In the genomic region with DNA sequence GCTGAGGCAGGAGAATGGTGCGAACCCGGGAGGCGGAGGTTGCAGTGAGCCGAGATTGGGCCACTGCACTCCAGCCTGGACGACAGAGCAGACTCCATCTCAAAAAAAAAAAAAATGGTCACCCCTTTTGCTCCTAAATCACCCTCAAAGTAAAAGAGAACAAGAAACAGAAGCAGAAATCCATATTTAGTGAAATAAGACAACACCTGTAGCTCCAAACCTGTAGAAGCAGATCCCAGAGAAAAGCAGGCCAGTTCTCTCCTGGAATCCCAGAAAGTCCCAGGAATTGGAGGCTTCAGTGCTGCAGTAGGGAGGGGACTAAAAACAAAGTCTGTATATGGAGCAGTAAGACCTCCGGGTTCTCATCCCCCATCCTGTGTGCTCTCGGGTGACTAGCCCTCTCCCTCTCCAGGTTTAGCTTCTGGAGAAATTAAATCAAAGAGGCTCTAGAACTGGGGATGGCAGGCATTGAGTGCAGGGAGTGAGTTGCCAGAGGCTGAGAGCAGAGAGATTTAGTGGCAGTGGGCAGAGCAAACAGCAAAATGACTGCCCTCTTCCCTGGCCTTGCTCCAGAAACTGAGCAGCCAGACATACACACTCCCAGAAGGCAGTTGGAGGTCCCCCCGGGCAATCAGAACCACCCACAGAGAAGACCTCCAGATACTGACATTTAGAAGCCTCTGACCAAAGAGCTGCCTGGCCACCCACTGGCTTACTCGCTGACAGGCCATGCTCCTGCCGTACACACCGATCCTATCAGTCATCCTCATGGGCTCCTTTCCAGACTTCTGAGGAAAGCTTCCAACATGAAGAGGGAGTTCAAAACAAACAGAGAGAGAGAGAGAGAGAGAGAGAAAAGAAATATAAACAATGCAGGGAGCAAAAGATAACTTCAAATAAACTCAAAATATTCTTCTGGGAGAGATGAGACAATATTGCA, we compare ENCODE assay signal across 1 cellular context.
TF ChIP-seq lines count a peak whose summit lies in the region.

No MANE protein-coding gene starts in this region.

TF ChIP-seq in A549, 52 proteins besides CTCF, POLR2A, EP300 and RAD21 (continued from another document):
- TF ChIP-seq SMC3 (IDR thresholded peaks at IDR 0.05), result peak; percentile 36; the same call in 2 of the 3 replicates
- TF ChIP-seq CEBPB (IDR thresholded peaks at IDR 0.05), result peak in 1 of 2 experiments; percentile 22; a peak in 1 of 4 replicates
- no peak for TF ChIP-seq ESRRA (IDR thresholded peaks at IDR 0.05; ENCODE audit: borderline replicate concordance, low read length)
